In genomic region chr22:19175026-19175601, GRCh38 we compare ENCODE assay signal across 17 cellular contexts. TPM values are rescaled to one million over a fixed set of nuclear protein-coding genes. Genes with fewer than 3 reads are reported as not detected.
DNase-seq lines count a peak whose midpoint lies in the region; ATAC-seq, FAIRE-seq and TF ChIP-seq lines count a peak whose summit lies in the region.
"Had no signal": no experiment of that assay in that cellular context is flagged by ENCODE, and none has a peak within 500 bp of the region (broad histone marks: within the 10 kb centered on the region; RNA-seq: fewer than 3 reads in every experiment).

No MANE protein-coding gene starts in this region.

- H3K4me2 ChIP-seq in mammary epithelial cell (ENCODE audit: insufficient read depth, low read depth, low read length), result no peak overlapping the region
- H3K4me2 ChIP-seq in keratinocyte (ENCODE audit: control insufficient read depth, extremely low read depth, insufficient read depth, low read depth, low read length), result peak overlapping the region; percentile 48

- DNase-seq in MCF 10A (ENCODE audit: unreplicated experiment), result peak; percentile 6
- DNase-seq in mammary epithelial cell, result no peak
- DNase-seq in RWPE1 (ENCODE audit: low spot score), result no peak
- no peak for DNase-seq in keratinocyte (ENCODE audit: low read depth, low spot score)
- no peak for DNase-seq in posterior vena cava (ENCODE audit: low spot score)
- DNase-seq in activated CD4-positive, alpha-beta T cell treated with anti-CD3 and anti-CD28 coated beads, Interleukin-2, amount 50 U/mL, for 4 hours, result no peak
- DNase-seq: activated CD4-positive, alpha-beta T cell treated with anti-CD3 and anti-CD28 coated beads, Interleukin-2, amount 50 U/mL, for 1 hour; effector memory CD8-positive, alpha-beta T cell; T-helper 17 cell; upper lobe of right lung had no signal

- no peak overlapping the region for H2AFZ ChIP-seq in mammary epithelial cell (ENCODE audit: low read depth, low read length)
- H2AFZ ChIP-seq in keratinocyte (ENCODE audit: control insufficient read depth, low read length), result no peak overlapping the region

- H3K9me3 Mint-ChIP-seq in MCF 10A (ENCODE audit: unreplicated experiment), result no peaks in the 10 kb centered on the region
- H3K9me3 Mint-ChIP-seq in stimulated activated memory B cell treated with anti-CD40 and anti-IgM and Interleukin-4, amounts not matched to agents 10 μg/mL and 1 μg/mL and 100 μg/mL, for 72 hours, result no peaks in the 10 kb centered on the region
- H3K9me3 Mint-ChIP-seq: activated T-helper 2 cell treated with anti-CD3 and anti-CD28 coated beads, Interferon-gamma antibody, Interleukin-2, Interleukin-4, amounts not matched to agents 10 μg/mL and 5 μg/mL and 100 μg/mL, durations not matched to agents 14 hours and 24 hours and 36 hours; effector memory CD8-positive, alpha-beta T cell had no signal

- dilution Hi-C loops in mammary epithelial cell (cut with HindIII; ENCODE audit: low sequenced_read_pairs), result no loop called here
- dilution Hi-C loops in keratinocyte (cut with MboI; ENCODE audit: extremely low pct_ligation_motif_present, low sequenced_read_pairs), result no loop called here

- POLR2A ChIA-PET in MCF 10A (lab: Yijun Ruan, JAX), result interaction anchor here (0.6 to 1.6 kb wide), 6 partner anchors 20 to 391 kb away, joined by 3 to 12 read pairs (median 4); partner anchors contain the start of gene CLTCL1
- POLR2A ChIA-PET in RWPE1 (lab: Yijun Ruan, JAX; ENCODE audit: low non-redundant PET), result interaction anchor here (0.6 to 1.1 kb wide), 3 partner anchors 31 to 116 kb away, joined by 3 to 5 read pairs (median 3); partner anchors contain the start of genes CLTCL1 and ESS2

- BruUV-seq in MCF 10A (replicated peaks; lab: Mats Ljungman, UMichigan), result no TSS peak
- no TSS peak for BruUV-seq in mammary epithelial cell (replicated peaks; lab: Mats Ljungman, UMichigan)

- CTCF ChIA-PET in MCF 10A (lab: Yijun Ruan, JAX), result interaction anchor here (0.6 to 0.7 kb wide), 2 partner anchors 136 to 176 kb away, joined by 3 to 4 read pairs; no protein-coding TSS in a partner anchor
- CTCF ChIA-PET in mammary epithelial cell (lab: Charles Lee; ENCODE audit: low non-redundant PET), result no interaction called here
- CTCF ChIA-PET in RWPE1 (lab: Yijun Ruan, JAX), result interaction anchor here (0.5 kb wide), 1 partner anchor 89 kb away, joined by 4 read pairs; no protein-coding TSS in a partner anchor

- no peak for FAIRE-seq in keratinocyte (lab: Jason Lieb, UNC)
- FAIRE-seq: RCC 7860 had no signal

- WGBS in mammary epithelial cell (ENCODE audit: low coverage, missing lambda C conversion rate), result 42% methylated on average over 2 of the region's 7 CpGs

- peaks cover 80% of the 10 kb centered on the region for H3K79me2 ChIP-seq in mammary epithelial cell (ENCODE audit: insufficient read depth, low read length)
- peaks cover 41% of the 10 kb centered on the region for H3K79me2 ChIP-seq in keratinocyte (ENCODE audit: control insufficient read depth, insufficient read depth, low read length)

- no peaks in the 10 kb centered on the region for H3K27me3 Mint-ChIP-seq in MCF 10A (ENCODE audit: insufficient read depth, unreplicated experiment)
- H3K27me3 Mint-ChIP-seq in stimulated activated memory B cell treated with anti-CD40 and anti-IgM and Interleukin-4, amounts not matched to agents 10 μg/mL and 1 μg/mL and 100 μg/mL, for 72 hours, result peaks cover 5% of the 10 kb centered on the region

- peaks cover 62% of the 10 kb centered on the region for H3K4me1 ChIP-seq in mammary epithelial cell (ENCODE audit: insufficient read depth, low read length)
- peaks cover 55% of the 10 kb centered on the region for H3K4me1 ChIP-seq in keratinocyte (ENCODE audit: control insufficient read depth, extremely low read depth, insufficient read depth, low read length)

- peaks cover 25% of the 10 kb centered on the region for H3K36me3 Mint-ChIP-seq in MCF 10A (ENCODE audit: insufficient read depth, unreplicated experiment)
- no peaks in the 10 kb centered on the region for H3K36me3 Mint-ChIP-seq in stimulated activated memory B cell treated with anti-CD40 and anti-IgM and Interleukin-4, amounts not matched to agents 10 μg/mL and 1 μg/mL and 100 μg/mL, for 72 hours

- H3K9me3 ChIP-seq in mammary epithelial cell (replicated peaks; ENCODE audit: insufficient read depth, low read length) (no peaks in the 10 kb centered on the region), keratinocyte (ENCODE audit: control insufficient read depth, low read depth, low read length) (no peaks in the 10 kb centered on the region)
- H3K9me3 ChIP-seq: MG63, upper lobe of right lung had no signal

- H3K27ac ChIP-seq in mammary epithelial cell (ENCODE audit: insufficient read depth, low read depth, low read length) (no peak overlapping the region), RWPE1 (peak overlapping the region; percentile 96), keratinocyte (ENCODE audit: control insufficient read depth, insufficient read depth, low read length) (no peak overlapping the region)
- H3K27ac ChIP-seq: upper lobe of right lung had no signal

- H3K9ac ChIP-seq in mammary epithelial cell (ENCODE audit: insufficient read depth, low read length) (no peak overlapping the region), keratinocyte (ENCODE audit: control insufficient read depth, extremely low read depth, insufficient read depth, low read length) (no peak overlapping the region)

- no peak overlapping the region for H3K4me3 ChIP-seq in mammary epithelial cell (replicated peaks in 1 of 3; ENCODE audit: insufficient read depth in 1 of 3, low read depth in 2 of 3, low read length in 3 of 3)
- no peak overlapping the region for H3K4me3 ChIP-seq in keratinocyte (ENCODE audit: control insufficient read depth in 2 of 3, extremely low read depth in 1 of 3, insufficient read depth in 2 of 3, low read depth in 1 of 3, low read length in 3 of 3)
- H3K4me3 ChIP-seq: MG63, upper lobe of right lung had no signal

- TF ChIP-seq CTCF in MCF 10A (IDR thresholded peaks at IDR 0.05; ENCODE audit: unreplicated experiment) (no peak), mammary epithelial cell (conservative IDR thresholded peaks at IDR 0.05 in 1 of 2, IDR thresholded peaks at IDR 0.05 in 1 of 2; ENCODE audit: extremely low read depth in 1 of 2, insufficient read depth in 1 of 2, low read depth in 1 of 2, low read length in 2 of 2) (no peak), RWPE1 (conservative IDR thresholded peaks at IDR 0.05; ENCODE audit: low read depth) (no peak), keratinocyte (optimal IDR thresholded peaks at IDR 0.05 in 1 of 3, IDR thresholded peaks at IDR 0.05 in 1 of 3, conservative IDR thresholded peaks at IDR 0.05 in 1 of 3; ENCODE audit: extremely low read depth in 1 of 3, insufficient read depth in 2 of 3, low read length in 3 of 3) (no peak)

- no peaks in the 10 kb centered on the region for H3K36me3 ChIP-seq in mammary epithelial cell (ENCODE audit: insufficient read depth, low read length)
- peaks cover 5 to 18% of the 10 kb centered on the region in 2 experiments for H3K36me3 ChIP-seq in keratinocyte (ENCODE audit: control insufficient read depth in 2 of 2, extremely low read depth in 1 of 2, insufficient read depth in 2 of 2, low read length in 2 of 2)

- in situ Hi-C loops in mammary epithelial cell (cut with MboI; ENCODE audit: low sequenced_read_pairs in 2 of 2), result loop anchor here in 1 of 2 donors (25.0 kb wide), 1 partner anchor 462 kb away; no protein-coding TSS in a partner anchor

- no peak overlapping the region for H3K4me3 Mint-ChIP-seq in MCF 10A (ENCODE audit: unreplicated experiment)
- no peak overlapping the region for H3K4me3 Mint-ChIP-seq in stimulated activated memory B cell treated with anti-CD40 and anti-IgM and Interleukin-4, amounts not matched to agents 10 μg/mL and 1 μg/mL and 100 μg/mL, for 72 hours

- peak overlapping the region; percentile 57 for H3K27ac Mint-ChIP-seq in MCF 10A (ENCODE audit: low read depth, unreplicated experiment)
- peak overlapping the region; percentile 78 for H3K27ac Mint-ChIP-seq in stimulated activated memory B cell treated with anti-CD40 and anti-IgM and Interleukin-4, amounts not matched to agents 10 μg/mL and 1 μg/mL and 100 μg/mL, for 72 hours
- H3K27ac Mint-ChIP-seq: activated T-helper 2 cell treated with anti-CD3 and anti-CD28 coated beads, Interferon-gamma antibody, Interleukin-2, Interleukin-4, amounts not matched to agents 10 μg/mL and 5 μg/mL and 100 μg/mL, durations not matched to agents 14 hours and 24 hours and 36 hours; T-helper 17 cell had no signal

- intact Hi-C loops in MCF 10A (cut with micrococcal nuclease), result loop anchor here (5.0 kb wide), 1 partner anchor 272 kb away; the partner anchor contains the start of gene C22orf39
- intact Hi-C loops in mammary epithelial cell (cut with micrococcal nuclease), result loop anchor here (5.0 kb wide), 2 partner anchors 223 to 457 kb away; no protein-coding TSS in a partner anchor
- intact Hi-C loops in posterior vena cava (cut with DNase I), result loop anchor here in 1 of 2 donors (5.0 kb wide), 1 partner anchor 1183 kb away; no protein-coding TSS in a partner anchor

- H3K27me3 ChIP-seq in mammary epithelial cell (ENCODE audit: insufficient read depth, low read length) (no peaks in the 10 kb centered on the region), keratinocyte (ENCODE audit: control insufficient read depth, extremely low read depth, insufficient read depth, low read length) (peaks cover 2% of the 10 kb centered on the region)
- H3K27me3 ChIP-seq: MG63 had no signal

- H3K9me1 ChIP-seq in keratinocyte (ENCODE audit: control insufficient read depth, extremely low read depth, insufficient read depth, low read length), result peaks cover 8% of the 10 kb centered on the region

- ATAC-seq in stimulated activated memory B cell treated with anti-CD40 and anti-IgM and Interleukin-4, amounts not matched to agents 10 μg/mL and 1 μg/mL and 100 μg/mL, for 72 hours, result no peak
- ATAC-seq in HG02678 (IDR thresholded peaks at IDR 0.05; ENCODE audit: unreplicated experiment), result no peak
- ATAC-seq: effector memory CD8-positive, alpha-beta T cell; T-helper 17 cell; upper lobe of right lung had no signal

- H4K20me1 ChIP-seq in mammary epithelial cell (ENCODE audit: insufficient read depth, low read length), result no peaks in the 10 kb centered on the region
- H4K20me1 ChIP-seq in keratinocyte (ENCODE audit: control insufficient read depth, extremely low read depth, insufficient read depth, low read length), result peaks cover 6% of the 10 kb centered on the region

- peaks cover 45% of the 10 kb centered on the region for H3K4me1 Mint-ChIP-seq in MCF 10A (ENCODE audit: insufficient read depth, unreplicated experiment)
- H3K4me1 Mint-ChIP-seq in stimulated activated memory B cell treated with anti-CD40 and anti-IgM and Interleukin-4, amounts not matched to agents 10 μg/mL and 1 μg/mL and 100 μg/mL, for 72 hours, result peaks cover 74% of the 10 kb centered on the region

RNA-seq across cellular contexts. Expression of gene SLC25A1, which starts 3.4 kb away (rescaled TPM):
- total RNA-seq in MCF 10A (2022), result 41.0 and 53.9 TPM in 2 replicates
- total RNA-seq in mammary epithelial cell, result 100 to 1,000 TPM in 1 of 2 donors, 10 to 100 TPM in 1; 70.5 to 130 TPM
- polyA plus RNA-seq in mammary epithelial cell, result 74.2 TPM
- polyA minus RNA-seq in mammary epithelial cell, result 145 TPM
- polyA plus RNA-seq in keratinocyte, result 27.7 to 61.6 TPM (median 37.2 TPM) in 3 replicates
- polyA plus RNA-seq in keratinocyte (2011; ENCODE audit: low read depth), result 11.9 TPM
- 36.3 and 86.3 TPM in 2 replicates for polyA plus RNA-seq in keratinocyte (2011; cell fraction: cytosol; rRNA removed)
- 35.0 and 40.1 TPM in 2 replicates for polyA plus RNA-seq in keratinocyte (2011; cell fraction: nucleus; rRNA removed)
- polyA plus RNA-seq in keratinocyte (2012; ENCODE audit: low replicate concordance), result 46.2 and 108 TPM in 2 replicates
- polyA minus RNA-seq in keratinocyte, result 41.3 to 114 TPM (median 57.3 TPM) in 3 replicates
- 133 TPM for polyA minus RNA-seq in keratinocyte (2011; cell fraction: cytosol; rRNA and poly(A)+ RNA removed)
- 14.7 and 18.0 TPM in 2 replicates for polyA minus RNA-seq in keratinocyte (2011; cell fraction: nucleus; rRNA and poly(A)+ RNA removed)
- total RNA-seq in posterior vena cava, result 10 to 100 TPM; 46.2 to 47.8 TPM

RNA-seq across cellular contexts. Expression of gene GSC2, which starts 25.0 kb away (rescaled TPM):
- not detected in 2 replicates for total RNA-seq in MCF 10A (2022)
- not detected for total RNA-seq in mammary epithelial cell
- not detected for polyA plus RNA-seq in mammary epithelial cell
- polyA minus RNA-seq in mammary epithelial cell, result not detected
- polyA plus RNA-seq in keratinocyte, result not detected in 3 replicates
- polyA plus RNA-seq in keratinocyte (2011; ENCODE audit: low read depth), result not detected
- polyA plus RNA-seq in keratinocyte (2011; cell fraction: cytosol; rRNA removed), result not detected in 2 replicates
- not detected in 2 replicates for polyA plus RNA-seq in keratinocyte (2011; cell fraction: nucleus; rRNA removed)
- polyA plus RNA-seq in keratinocyte (2012; ENCODE audit: low replicate concordance), result not detected in 2 replicates
- not detected in 3 replicates for polyA minus RNA-seq in keratinocyte
- not detected for polyA minus RNA-seq in keratinocyte (2011; cell fraction: cytosol; rRNA and poly(A)+ RNA removed)
- polyA minus RNA-seq in keratinocyte (2011; cell fraction: nucleus; rRNA and poly(A)+ RNA removed), result not detected in 2 replicates
- total RNA-seq in posterior vena cava, result not detected
- total RNA-seq: A172; activated T-helper 2 cell treated with anti-CD3 and anti-CD28 coated beads, Interferon-gamma antibody, Interleukin-2, Interleukin-4, amounts not matched to agents 10 μg/mL and 5 μg/mL and 100 μg/mL, durations not matched to agents 14 hours and 24 hours and 36 hours; glomerular endothelial cell; T-helper 17 cell; upper lobe of right lung had no signal

RNA-seq across cellular contexts. Expression of gene ESS2, which starts 30.7 kb away (rescaled TPM):
- 12.4 and 18.1 TPM in 2 replicates for total RNA-seq in MCF 10A (2022)
- 10 to 100 TPM; 12.0 to 17.6 TPM for total RNA-seq in mammary epithelial cell
- polyA plus RNA-seq in mammary epithelial cell, result 14.6 TPM
- 8.0 TPM for polyA minus RNA-seq in mammary epithelial cell
- 10.0 to 16.5 TPM (median 10.7 TPM) in 3 replicates for polyA plus RNA-seq in keratinocyte
- 8.0 TPM for polyA plus RNA-seq in keratinocyte (2011; ENCODE audit: low read depth)
- polyA plus RNA-seq in keratinocyte (2011; cell fraction: cytosol; rRNA removed), result 6.2 and 13.5 TPM in 2 replicates
- 13.5 and 17.6 TPM in 2 replicates for polyA plus RNA-seq in keratinocyte (2011; cell fraction: nucleus; rRNA removed)
- 13.4 and 13.5 TPM in 2 replicates for polyA plus RNA-seq in keratinocyte (2012; ENCODE audit: low replicate concordance)
- 3.6 to 8.2 TPM (median 6.0 TPM) in 3 replicates for polyA minus RNA-seq in keratinocyte
- polyA minus RNA-seq in keratinocyte (2011; cell fraction: cytosol; rRNA and poly(A)+ RNA removed), result 9.8 TPM
- 4.6 and 8.5 TPM in 2 replicates for polyA minus RNA-seq in keratinocyte (2011; cell fraction: nucleus; rRNA and poly(A)+ RNA removed)
- total RNA-seq in posterior vena cava, result 10 to 100 TPM; 10.2 to 11.5 TPM

RNA-seq across cellular contexts. Expression of gene TSSK2, which starts 44.0 kb away (rescaled TPM):
- total RNA-seq in MCF 10A (2022), result not detected in 2 replicates
- total RNA-seq in mammary epithelial cell, result under 1 TPM in 1 of 2 donors, not detected in 1; 0.16 TPM
- not detected for polyA plus RNA-seq in mammary epithelial cell
- not detected for polyA minus RNA-seq in mammary epithelial cell
- polyA plus RNA-seq in keratinocyte, result not detected in 3 replicates
- polyA plus RNA-seq in keratinocyte (2011; ENCODE audit: low read depth), result not detected
- not detected in 2 replicates for polyA plus RNA-seq in keratinocyte (2011; cell fraction: cytosol; rRNA removed)
- polyA plus RNA-seq in keratinocyte (2011; cell fraction: nucleus; rRNA removed), result not detected in 2 replicates
- polyA plus RNA-seq in keratinocyte (2012; ENCODE audit: low replicate concordance), result not detected in 2 replicates
- not detected in 3 replicates for polyA minus RNA-seq in keratinocyte
- polyA minus RNA-seq in keratinocyte (2011; cell fraction: cytosol; rRNA and poly(A)+ RNA removed), result not detected
- not detected in 2 replicates for polyA minus RNA-seq in keratinocyte (2011; cell fraction: nucleus; rRNA and poly(A)+ RNA removed)
- total RNA-seq in posterior vena cava, result not detected
- total RNA-seq: A172; activated T-helper 2 cell treated with anti-CD3 and anti-CD28 coated beads, Interferon-gamma antibody, Interleukin-2, Interleukin-4, amounts not matched to agents 10 μg/mL and 5 μg/mL and 100 μg/mL, durations not matched to agents 14 hours and 24 hours and 36 hours; glomerular endothelial cell; upper lobe of right lung had no signal

RNA-seq across cellular contexts. Expression of gene DGCR2, which starts 52.9 kb away (rescaled TPM):
- total RNA-seq in MCF 10A (2022), result 41.2 and 50.1 TPM in 2 replicates
- 10 to 100 TPM; 66.1 to 80.9 TPM for total RNA-seq in mammary epithelial cell
- polyA plus RNA-seq in mammary epithelial cell, result 66.8 TPM
- polyA minus RNA-seq in mammary epithelial cell, result 107 TPM
- polyA plus RNA-seq in keratinocyte, result 23.2 to 67.6 TPM (median 34.1 TPM) in 3 replicates
- 16.6 TPM for polyA plus RNA-seq in keratinocyte (2011; ENCODE audit: low read depth)
- polyA plus RNA-seq in keratinocyte (2011; cell fraction: cytosol; rRNA removed), result 24.9 and 27.7 TPM in 2 replicates
- 124 and 131 TPM in 2 replicates for polyA plus RNA-seq in keratinocyte (2011; cell fraction: nucleus; rRNA removed)
- 49.5 and 56.8 TPM in 2 replicates for polyA plus RNA-seq in keratinocyte (2012; ENCODE audit: low replicate concordance)
- 60.2 to 164 TPM (median 66.0 TPM) in 3 replicates for polyA minus RNA-seq in keratinocyte
- polyA minus RNA-seq in keratinocyte (2011; cell fraction: cytosol; rRNA and poly(A)+ RNA removed), result 57.0 TPM
- 105 and 156 TPM in 2 replicates for polyA minus RNA-seq in keratinocyte (2011; cell fraction: nucleus; rRNA and poly(A)+ RNA removed)
- total RNA-seq in posterior vena cava, result 10 to 100 TPM; 28.3 to 35.2 TPM
